In genomic region chr22:38317995-38318715, GRCh38 we compare ENCODE assay signal across 1 cellular context.
A peak's percentile ranks its signal among the peaks of the same experiment; 100 is the strongest.
TF ChIP-seq lines count a peak whose summit lies in the region.

No MANE protein-coding gene starts in this region.

TF ChIP-seq in K562, 482 proteins besides CTCF, POLR2A, EP300 and RAD21 (continued from another document and continues in another):
- TF ChIP-seq NKRF (IDR thresholded peaks at IDR 0.05; ENCODE audit: borderline replicate concordance), result no peak
- TF ChIP-seq HINFP (tag; conservative IDR thresholded peaks at IDR 0.05; ENCODE audit: low read depth), result no peak
- TF ChIP-seq KAT8 (IDR thresholded peaks at IDR 0.05; ENCODE audit: low read depth), result no peak
- TF ChIP-seq SETDB1 (IDR thresholded peaks at IDR 0.05; ENCODE audit: low read length), result no peak
- TF ChIP-seq ZFP36 (IDR thresholded peaks at IDR 0.05; ENCODE audit: low read depth, low read length, partially characterized antibody), result peak; percentile 79
- no peak for TF ChIP-seq E4F1 (CRISPR knock-in tag; IDR thresholded peaks at IDR 0.05; ENCODE audit: borderline replicate concordance)
- TF ChIP-seq VEZF1 (CRISPR knock-in tag; IDR thresholded peaks at IDR 0.05), result peak; percentile 30; the same call in 1 of the 2 replicates
- peak; percentile 33; the same call in 1 of the 2 replicates for TF ChIP-seq PHF8 (IDR thresholded peaks at IDR 0.05; ENCODE audit: borderline replicate concordance, low read length)
- no peak for TF ChIP-seq IRF2 (CRISPR knock-in tag; IDR thresholded peaks at IDR 0.05)
- peak; percentile 26; the same call in 1 of the 2 replicates for TF ChIP-seq ZBTB40 (IDR thresholded peaks at IDR 0.05)
- no peak for TF ChIP-seq ZBTB40 (CRISPR knock-in tag; IDR thresholded peaks at IDR 0.05)
- no peak for TF ChIP-seq ZNF445 (CRISPR knock-in tag; IDR thresholded peaks at IDR 0.05; ENCODE audit: low read depth)
- TF ChIP-seq ZNF584 (CRISPR knock-in tag; IDR thresholded peaks at IDR 0.05; ENCODE audit: low read depth), result 0 out of 2 replicates have a peak, but pooled peaks have one; percentile 33
- no peak for TF ChIP-seq BRD4 (IDR thresholded peaks at IDR 0.05)
- peak; percentile 69; the same call in 1 of the 2 replicates for TF ChIP-seq CXXC5 (CRISPR knock-in tag; IDR thresholded peaks at IDR 0.05)
- no peak for TF ChIP-seq ZNF134 (CRISPR knock-in tag; conservative IDR thresholded peaks at IDR 0.05)
- TF ChIP-seq ZNF184 (CRISPR knock-in tag; IDR thresholded peaks at IDR 0.05), result no peak
- TF ChIP-seq ZNF75A (CRISPR knock-in tag; IDR thresholded peaks at IDR 0.05), result no peak
- TF ChIP-seq HDAC6 (IDR thresholded peaks at IDR 0.05; ENCODE audit: low read depth, low read length), result no peak
- TF ChIP-seq SIN3B (IDR thresholded peaks at IDR 0.05; ENCODE audit: low read depth), result no peak
- no peak for TF ChIP-seq ZNF740 (CRISPR knock-in tag; IDR thresholded peaks at IDR 0.05)
- TF ChIP-seq ZNF740 (tag; IDR thresholded peaks at IDR 0.05), result no peak
- no peak for TF ChIP-seq JUNB (CRISPR knock-in tag; conservative IDR thresholded peaks at IDR 0.05)
- no peak for TF ChIP-seq HMG20A (CRISPR knock-in tag; conservative IDR thresholded peaks at IDR 0.05)
- peak; percentile 35; the same call in 1 of the 2 replicates for TF ChIP-seq POLR2H (tag; IDR thresholded peaks at IDR 0.05; ENCODE audit: low read depth)
- TF ChIP-seq PCBP2 (IDR thresholded peaks at IDR 0.05; ENCODE audit: low read depth, low read length, poor library complexity, severe bottlenecking), result no peak
- TF ChIP-seq PCBP1 (IDR thresholded peaks at IDR 0.05; ENCODE audit: low read depth, low read length, poor library complexity, severe bottlenecking), result no peak
- no peak for TF ChIP-seq STAT5A (IDR thresholded peaks at IDR 0.05; ENCODE audit: borderline replicate concordance, low read length)
- 0 out of 2 replicates have a peak, but pooled peaks have one; percentile 13 for TF ChIP-seq ZNF239 (CRISPR knock-in tag; IDR thresholded peaks at IDR 0.05)
- TF ChIP-seq CBX8 (IDR thresholded peaks at IDR 0.05; ENCODE audit: borderline replicate concordance, extremely low read depth, low read depth, low read length, poor library complexity, severe bottlenecking), result no peak
- no peak for TF ChIP-seq ZKSCAN1 (IDR thresholded peaks at IDR 0.05; ENCODE audit: low read depth, low read length)
- TF ChIP-seq MED1 (CRISPR knock-in tag; IDR thresholded peaks at IDR 0.05; ENCODE audit: borderline replicate concordance), result no peak
- no peak for TF ChIP-seq NR2F6 (CRISPR knock-in tag; IDR thresholded peaks at IDR 0.05)
- no peak for TF ChIP-seq E2F4 (CRISPR knock-in tag; IDR thresholded peaks at IDR 0.05; ENCODE audit: low read depth)
- TF ChIP-seq NR3C1 (CRISPR knock-in tag; IDR thresholded peaks at IDR 0.05), result no peak
- no peak for TF ChIP-seq SREBF1 (IDR thresholded peaks at IDR 0.05; ENCODE audit: borderline replicate concordance, low read depth, low read length)
- peak; percentile 71; the same call in 1 of the 2 replicates for TF ChIP-seq DMBX1 (CRISPR knock-in tag; IDR thresholded peaks at IDR 0.05; ENCODE audit: borderline replicate concordance)
- TF ChIP-seq ZBTB34 (CRISPR knock-in tag; IDR thresholded peaks at IDR 0.05), result no peak
- 0 out of 2 replicates have a peak, but pooled peaks have one; percentile 30 for TF ChIP-seq TFAP4 (CRISPR knock-in tag; IDR thresholded peaks at IDR 0.05; ENCODE audit: borderline replicate concordance)
- 0 out of 4 replicates have a peak, but pooled peaks of 1 of the 2 experiments have one; percentile 48 for TF ChIP-seq HDAC1 (IDR thresholded peaks at IDR 0.05)
- TF ChIP-seq ZNF133 (CRISPR knock-in tag; IDR thresholded peaks at IDR 0.05), result no peak
- TF ChIP-seq PTRF (tag; IDR thresholded peaks at IDR 0.05), result no peak
- TF ChIP-seq ZNF830 (CRISPR knock-in tag; IDR thresholded peaks at IDR 0.05), result no peak
